1 cellular context compared by ENCODE assay signal in genomic region chr1:7292033-7292681, GRCh38.
TF ChIP-seq lines count a peak whose summit lies in the region.

No MANE protein-coding gene starts in this region.

TF ChIP-seq in IMR-90, 13 proteins besides CTCF, POLR2A, EP300 and RAD21 (continued from another document):
- TF ChIP-seq CEBPB (IDR thresholded peaks at IDR 0.05; ENCODE audit: low read depth, low read length): no peak
- no peak for TF ChIP-seq CHD1 (IDR thresholded peaks at IDR 0.05; ENCODE audit: low read depth, low read length)
- no peak for TF ChIP-seq USF2 (IDR thresholded peaks at IDR 0.05; ENCODE audit: low read depth, low read length)
- no peak for TF ChIP-seq ELK1 (IDR thresholded peaks at IDR 0.05; ENCODE audit: borderline replicate concordance, low read depth, low read length)
- no peak for TF ChIP-seq SMC3 (IDR thresholded peaks at IDR 0.05; ENCODE audit: low read depth, low read length)
- no peak for TF ChIP-seq RFX5 (IDR thresholded peaks at IDR 0.05; ENCODE audit: low read depth, low read length)
- no peak for TF ChIP-seq BHLHE40 (IDR thresholded peaks at IDR 0.05; ENCODE audit: low read depth, low read length)
- no peak for TF ChIP-seq MAFK (IDR thresholded peaks at IDR 0.05; ENCODE audit: low read depth, low read length)
- TF ChIP-seq NFE2L2 (IDR thresholded peaks at IDR 0.05; ENCODE audit: low read depth, low read length): no peak
- TF ChIP-seq MAZ (IDR thresholded peaks at IDR 0.05; ENCODE audit: borderline replicate concordance, low read depth, low read length): no peak
- TF ChIP-seq FOS (IDR thresholded peaks at IDR 0.05; ENCODE audit: low read depth, low read length): no peak
